Comparison of ENCODE assay signal across 24 cellular contexts in the genomic region with DNA sequence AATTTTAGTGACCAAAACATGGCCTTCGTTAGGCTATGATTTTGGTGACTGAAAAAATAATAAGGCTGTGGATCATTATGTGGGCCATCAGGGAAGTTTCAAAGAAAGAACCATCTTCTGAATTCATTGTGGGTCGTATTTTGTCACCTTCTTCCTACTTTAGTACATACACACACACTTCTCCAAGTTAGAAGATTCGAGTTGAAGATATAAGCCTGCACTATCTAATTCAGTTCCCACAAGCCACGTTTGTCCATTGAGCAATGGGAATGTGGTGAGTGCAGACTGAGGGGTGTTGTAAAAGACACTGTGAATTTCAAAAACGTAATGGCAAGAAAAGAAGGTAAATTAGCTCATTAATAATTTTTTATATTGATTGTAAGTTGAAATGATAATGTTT.
DNase-seq lines count a peak whose midpoint lies in the region; ATAC-seq and TF ChIP-seq lines count a peak whose summit lies in the region.
"Had no signal": no experiment of that assay in that cellular context is flagged by ENCODE, and none has a peak within 500 bp of the region (broad histone marks: within the 10 kb centered on the region; RNA-seq: fewer than 3 reads in every experiment).

No MANE protein-coding gene starts in this region.

- H3K79me2 ChIP-seq in OCI-LY3 (ENCODE audit: low read length) = no peaks in the 10 kb centered on the region

- H3K9me3 ChIP-seq in OCI-LY3 (ENCODE audit: insufficient read depth, low read length) = peaks cover 17% of the 10 kb centered on the region; the same call in 1 of the 2 replicates
- H3K9me3 ChIP-seq: BE2C had no signal

- H3K27me3 ChIP-seq in OCI-LY3 (ENCODE audit: low read depth, low read length) = no peaks in the 10 kb centered on the region
- H3K27me3 ChIP-seq: BE2C had no signal

- H3K27me3 Mint-ChIP-seq in naive B cell = peaks cover 0 to 2% (median 0%) of the 10 kb centered on the region in 3 donors

- H3K9ac ChIP-seq in OCI-LY3 (ENCODE audit: low read length) = no peak overlapping the region

- H4K20me1 ChIP-seq in OCI-LY3 (ENCODE audit: insufficient read depth, low read length) = no peaks in the 10 kb centered on the region

- H3K27ac ChIP-seq in OCI-LY3 (ENCODE audit: low read length) = peak overlapping the region; percentile 50
- H3K27ac ChIP-seq: 22Rv1, PC-9, SJCRH30 had no signal

- peaks cover 33 to 44% (median 36%) of the 10 kb centered on the region in 3 donors for H3K4me1 Mint-ChIP-seq in naive B cell

- H3K9me3 Mint-ChIP-seq in naive B cell = peaks cover 0 to 7% (median 0%) of the 10 kb centered on the region in 7 donors

- H3K36me3 ChIP-seq in OCI-LY3 (replicated peaks; ENCODE audit: low read depth, low read length) = peaks cover 12% of the 10 kb centered on the region
- H3K36me3 ChIP-seq: BE2C, SJCRH30 had no signal

- H3K36me3 Mint-ChIP-seq in naive B cell = peaks cover 0 to 7% of the 10 kb centered on the region in 2 donors
- H3K36me3 Mint-ChIP-seq: CD14-positive monocyte had no signal

- peak; percentile 47 to 55 for ATAC-seq in naive B cell (ENCODE audit: low read depth in 2 of 2)
- no peak for ATAC-seq in GM19395 (IDR thresholded peaks at IDR 0.05; ENCODE audit: unreplicated experiment)
- ATAC-seq: Right ventricle myocardium inferior, SK-N-SH treated with all-trans-retinoic acid at 6 μM for 48 hours had no signal

- TF ChIP-seq CTCF in OCI-LY3 (IDR thresholded peaks at IDR 0.05; ENCODE audit: low read depth, low read length) = no peak

- no peak overlapping the region for H3K4me2 ChIP-seq in OCI-LY3 (ENCODE audit: low read length)
- H3K4me2 ChIP-seq: PC-9 had no signal

- H3K27ac Mint-ChIP-seq in naive B cell = peak overlapping the region in 3 of 6 donors; percentile 33 to 93 (median 87)
- H3K27ac Mint-ChIP-seq: CD14-positive monocyte had no signal

- H3K4me3 ChIP-seq in OCI-LY3 (ENCODE audit: low read length) = no peak overlapping the region
- H3K4me3 ChIP-seq: PC-9, SJCRH30 had no signal

- no peak overlapping the region for H2AFZ ChIP-seq in OCI-LY3 (ENCODE audit: low read depth, low read length)
- H2AFZ ChIP-seq: PC-9 had no signal

- DNase-seq in NOMO-1 treated with DMSO at 0.1 percent for 48 hours (lab: John Stamatoyannopoulos, UW; ENCODE audit: unreplicated experiment) (peak; percentile 12), NOMO-1 treated with dmso at 0.1 percent for 144 hours (lab: John Stamatoyannopoulos, UW; ENCODE audit: unreplicated experiment) (no peak), naive B cell (peak; percentile 2), NCI-H2227 (lab: John Stamatoyannopoulos, UW; ENCODE audit: unreplicated experiment) (no peak), SKM-1 (lab: John Stamatoyannopoulos, UW; ENCODE audit: unreplicated experiment) (no peak)
- DNase-seq: BE2C, Calu3, DMS79 treated with DMSO at 0.1 percent for 48 hours, GF-D8, HCEC 1CT, NCI-H1048, NCI-H1417, NCI-H1694, NCI-H2029 treated with DMSO at 0.1 percent for 48 hours, NCI-H2227 treated with DMSO at 0.1 percent for 48 hours, NCI-H526 treated with DMSO at 0.1 percent for 48 hours, PC-9, SJCRH30 had no signal

- peaks cover 16% of the 10 kb centered on the region for H3K4me1 ChIP-seq in OCI-LY3 (ENCODE audit: low read length)
- H3K4me1 ChIP-seq: BE2C, SJCRH30 had no signal

- no peak overlapping the region for H3K4me3 Mint-ChIP-seq in naive B cell
- H3K4me3 Mint-ChIP-seq: CD14-positive monocyte had no signal

Comparison
In these comparisons a context has a peak if more than half of its experiments do, and no peak if none do; other contexts are left out.
1. DNase-seq: peak in NOMO-1 treated with DMSO at 0.1 percent for 48 hours (single experiment) and naive B cell (single experiment); none in NOMO-1 treated with dmso at 0.1 percent for 144 hours (single experiment), NCI-H2227 (single experiment) and SKM-1 (single experiment).